In the genomic region with DNA sequence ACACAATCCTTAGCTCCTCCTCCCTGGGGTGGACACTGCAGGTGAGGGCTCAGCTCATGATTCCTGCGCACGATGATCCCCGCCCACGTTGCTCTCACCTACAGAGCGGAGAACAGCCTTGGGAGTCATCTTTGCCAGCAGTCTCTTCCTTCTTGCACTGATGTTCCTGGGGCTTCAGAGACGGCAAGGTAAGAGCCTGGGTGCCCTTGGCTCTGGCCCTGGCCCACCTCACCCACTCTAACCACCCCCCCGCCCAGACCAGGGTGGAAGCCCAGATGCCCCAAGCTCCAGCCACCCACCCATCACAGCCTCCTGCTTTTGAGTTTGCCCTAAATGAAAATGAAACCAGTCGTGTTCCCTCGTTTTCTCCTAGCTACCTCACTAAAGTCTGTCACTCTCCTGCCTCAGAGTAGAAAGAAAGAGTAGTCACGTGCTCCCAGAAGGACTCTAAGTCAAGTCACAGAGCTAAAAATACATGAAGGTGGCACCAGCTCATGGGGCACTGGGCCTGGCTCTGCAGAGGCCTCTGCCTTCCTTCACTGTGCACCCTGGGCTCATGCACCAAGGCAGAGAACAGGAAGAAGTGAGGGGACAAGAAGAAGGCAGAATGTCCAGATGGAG, we compare ENCODE assay signal across 1 cellular context.
TF ChIP-seq lines count a peak whose summit lies in the region.

No MANE protein-coding gene starts in this region.

TF ChIP-seq in H1, 55 proteins besides CTCF, POLR2A, EP300 and RAD21:
- TF ChIP-seq SIN3A (conservative IDR thresholded peaks at IDR 0.05 in 1 of 2, IDR thresholded peaks at IDR 0.05 in 1 of 2; ENCODE audit: low read depth in 1 of 2, low read length in 2 of 2), result no peak
- TF ChIP-seq GTF2F1 (IDR thresholded peaks at IDR 0.05; ENCODE audit: borderline replicate concordance, low read depth, low read length), result no peak
- TF ChIP-seq CHD7 (IDR thresholded peaks at IDR 0.05; ENCODE audit: insufficient replicate concordance, low read length), result no peak
- no peak for TF ChIP-seq CHD1 (IDR thresholded peaks at IDR 0.05; ENCODE audit: low read depth, low read length)
- no peak for TF ChIP-seq POU5F1 (IDR thresholded peaks at IDR 0.05; ENCODE audit: low read depth, low read length)
- TF ChIP-seq E2F6 (IDR thresholded peaks at IDR 0.05), result no peak
TF ChIP-seq in H1: peak in this region for 0.
